In genomic region chr1:37944091-37944763, GRCh38 we compare ENCODE assay signal across 25 cellular contexts. TPM values are rescaled to one million over a fixed set of nuclear protein-coding genes. Genes with fewer than 3 reads are reported as not detected.
A peak's percentile ranks its signal among the peaks of the same experiment; 100 is the strongest.
DNase-seq lines count a peak whose midpoint lies in the region; ATAC-seq, FAIRE-seq and TF ChIP-seq lines count a peak whose summit lies in the region.
"Had no signal": no experiment of that assay in that cellular context is flagged by ENCODE, and none has a peak within 500 bp of the region (broad histone marks: within the 10 kb centered on the region; RNA-seq: fewer than 3 reads in every experiment).

No MANE protein-coding gene starts in this region.

- TF ChIP-seq POLR2A in K562 (conservative IDR thresholded peaks at IDR 0.05), result no peak

- H3K4me3 Mint-ChIP-seq in neural crest cell, result no peak overlapping the region
- H3K4me3 Mint-ChIP-seq: activated CD4-positive, alpha-beta T cell treated with anti-CD3 and anti-CD28 coated beads for 36 hours; activated naive CD4-positive, alpha-beta T cell treated with anti-CD3 and anti-CD28 coated beads, Interleukin-2, amount 10 ng/mL, durations not matched to agents 7 days and 5 days; activated T-cell treated with anti-CD3 and anti-CD28 coated beads, Interleukin-2, amount 50 U/mL, for 72 hours; memory B cell had no signal

- ATAC-seq in K562 (no peak), GM19328 (IDR thresholded peaks at IDR 0.05; ENCODE audit: unreplicated experiment) (no peak), esophagus mucosa (no peak)
- ATAC-seq: activated CD4-positive, alpha-beta T cell treated with anti-CD3 and anti-CD28 coated beads for 36 hours; activated T-cell treated with anti-CD3 and anti-CD28 coated beads, Interleukin-2, amount 50 U/mL, for 72 hours; left cardiac atrium had no signal

- H3K27me3 ChIP-seq in K562 (ENCODE audit: control insufficient read depth in 2 of 2, insufficient read depth in 2 of 2, low read length in 2 of 2), result no peaks in the 10 kb centered on the region
- H3K27me3 ChIP-seq: BE2C had no signal

- no peaks in the 10 kb centered on the region for H3K9me3 Mint-ChIP-seq in neural crest cell
- H3K9me3 Mint-ChIP-seq: activated naive CD4-positive, alpha-beta T cell treated with anti-CD3 and anti-CD28 coated beads, Interleukin-2, amount 10 ng/mL, durations not matched to agents 7 days and 5 days; activated T-cell treated with anti-CD3 and anti-CD28 coated beads, Interleukin-2, amount 50 U/mL, for 72 hours; memory B cell had no signal

- CTCF ChIA-PET in K562 (lab: Yijun Ruan, JAX; ENCODE audit: low intra/inter-chr PET ratio), result no interaction called here

- H3K27ac ChIP-seq in K562 (ENCODE audit: extremely low read depth, low read depth, low read length), result no peak overlapping the region
- H3K27ac ChIP-seq: PC-9, skin epidermis had no signal

- no peak for FAIRE-seq in K562 (lab: Jason Lieb, UNC)

- H3K9ac ChIP-seq in K562 (ENCODE audit: insufficient read depth in 1 of 2, low read depth in 2 of 2, low read length in 2 of 2), result no peak overlapping the region

- peaks cover 13% of the 10 kb centered on the region; the same call in 2 of the 3 replicates for H3K36me3 ChIP-seq in K562 (ENCODE audit: control insufficient read depth, insufficient read depth, low read length)
- H3K36me3 ChIP-seq: BE2C, HAP-1 had no signal

- peaks cover 18% of the 10 kb centered on the region for H3K4me1 Mint-ChIP-seq in neural crest cell

- in situ Hi-C loops in K562 (cut with MboI), result no loop called here

- H3K36me3 Mint-ChIP-seq in neural crest cell (ENCODE audit: low read depth), result no peaks in the 10 kb centered on the region

- intact Hi-C loops in K562 (cut with micrococcal nuclease), result no loop called here

- WGBS in K562 (ENCODE audit: insufficient coverage, low coverage, missing lambda C conversion rate), result 74% methylated on average over 4 of the region's 4 CpGs

- H3K9me3 ChIP-seq in K562 (replicated peaks; ENCODE audit: control insufficient read depth, insufficient read depth, low read depth, low read length), result no peaks in the 10 kb centered on the region
- H3K9me3 ChIP-seq: BE2C, HAP-1 had no signal

- TF ChIP-seq RAD21 in K562 (CRISPR knock-in tag; conservative IDR thresholded peaks at IDR 0.05 in 1 of 2, IDR thresholded peaks at IDR 0.05 in 1 of 2), result no peak

- no peaks in the 10 kb centered on the region for H3K27me3 Mint-ChIP-seq in neural crest cell (ENCODE audit: low read depth)
- H3K27me3 Mint-ChIP-seq: activated CD4-positive, alpha-beta T cell treated with anti-CD3 and anti-CD28 coated beads for 36 hours; activated naive CD4-positive, alpha-beta T cell treated with anti-CD3 and anti-CD28 coated beads, Interleukin-2, amount 10 ng/mL, durations not matched to agents 7 days and 5 days; memory B cell had no signal

- TF ChIP-seq CTCF in K562 (IDR thresholded peaks at IDR 0.05 in 2 of 3, conservative IDR thresholded peaks at IDR 0.05 in 1 of 3; ENCODE audit: insufficient read depth in 2 of 3, low read depth in 1 of 3, low read length in 3 of 3), result no peak
- no peak for TF ChIP-seq CTCF in neural crest cell (conservative IDR thresholded peaks at IDR 0.05)

- no peak overlapping the region for H3K4me2 ChIP-seq in K562 (ENCODE audit: insufficient read depth, low read length)
- H3K4me2 ChIP-seq: PC-9 had no signal

- H2AFZ ChIP-seq in K562 (ENCODE audit: low read depth, low read length), result no peak overlapping the region
- H2AFZ ChIP-seq: PC-9 had no signal

- H3K4me3 ChIP-seq in K562, result no peak overlapping the region
- H3K4me3 ChIP-seq: HAP-1, PC-9, skin epidermis had no signal

- peaks cover 15 to 23% of the 10 kb centered on the region in 2 experiments; a peak in 4 of 5 replicates for H3K4me1 ChIP-seq in K562 (replicated peaks in 1 of 2; ENCODE audit: control insufficient read depth in 2 of 2, insufficient read depth in 2 of 2, low read length in 2 of 2)
- H3K4me1 ChIP-seq: BE2C had no signal

- H3K27ac Mint-ChIP-seq in neural crest cell (ENCODE audit: unreplicated experiment), result peak overlapping the region; percentile 19
- H3K27ac Mint-ChIP-seq: activated CD4-positive, alpha-beta T cell treated with anti-CD3 and anti-CD28 coated beads for 36 hours; activated naive CD4-positive, alpha-beta T cell treated with anti-CD3 and anti-CD28 coated beads, Interleukin-2, amount 10 ng/mL, durations not matched to agents 7 days and 5 days; activated T-cell treated with anti-CD3 and anti-CD28 coated beads, Interleukin-2, amount 50 U/mL, for 72 hours; memory B cell had no signal

- no peaks in the 10 kb centered on the region for H4K20me1 ChIP-seq in K562 (replicated peaks; ENCODE audit: control insufficient read depth, insufficient read depth, low read length)

- TF ChIP-seq EP300 in K562 (IDR thresholded peaks at IDR 0.05; ENCODE audit: low read length), result no peak

- DNase-seq in EL, result peak; percentile 77
- peak; percentile 44 for DNase-seq in HS-5 (ENCODE audit: low read depth)
- no peak for DNase-seq in K562 (ENCODE audit: extremely low read depth in 1 of 4, low spot score in 3 of 4)
- DNase-seq in neural crest cell (ENCODE audit: low read depth, low spot score), result no peak
- DNase-seq in SIG-M5 treated with dmso at 0.1 percent for 504 hours (lab: John Stamatoyannopoulos, UW; ENCODE audit: unreplicated experiment), result no peak
- DNase-seq: activated CD4-positive, alpha-beta T cell treated with anti-CD3 and anti-CD28 coated beads for 36 hours; activated CD8-positive, alpha-beta memory T cell treated with anti-CD3 and anti-CD28 coated beads for 24 hours; activated naive CD4-positive, alpha-beta T cell treated with anti-CD3 and anti-CD28 coated beads, Interleukin-2, amount 10 ng/mL, durations not matched to agents 7 days and 5 days; activated T-cell treated with anti-CD3 and anti-CD28 coated beads, Interleukin-2, amount 50 U/mL, for 72 hours; anterior cingulate cortex; BE2C; caudate nucleus; head of caudate nucleus; KBM-7; left cardiac atrium; NCI-H1436; NCI-H446; PC-9; SHP77; T-helper 1 cell had no signal

- peaks cover 7% of the 10 kb centered on the region; the same call in 2 of the 3 replicates for H3K79me2 ChIP-seq in K562 (ENCODE audit: control insufficient read depth, insufficient read depth, low read length)

- no peaks in the 10 kb centered on the region for H3K9me1 ChIP-seq in K562 (ENCODE audit: control insufficient read depth, insufficient read depth, low read length)

- TSS peak; percentile 23 for BruUV-seq in K562 (replicated peaks; lab: Mats Ljungman, UMichigan)

- POLR2A ChIA-PET in K562 (lab: Yijun Ruan, JAX), result interaction anchor here (1.0 kb wide), 1 partner anchor 13 kb away, joined by 5 read pairs; no protein-coding TSS in a partner anchor

TF ChIP-seq in K562, 482 proteins besides CTCF, POLR2A, EP300 and RAD21 (continues in another document):
- no peak for TF ChIP-seq NCOA6 (IDR thresholded peaks at IDR 0.05)
- TF ChIP-seq BCOR (IDR thresholded peaks at IDR 0.05), result peak; percentile 73; the same call in 1 of the 2 replicates
- no peak for TF ChIP-seq RFX7 (CRISPR knock-in tag; IDR thresholded peaks at IDR 0.05)
- TF ChIP-seq CXXC5 (CRISPR knock-in tag; IDR thresholded peaks at IDR 0.05), result no peak
- TF ChIP-seq ZNF121 (CRISPR knock-in tag; conservative IDR thresholded peaks at IDR 0.05), result peak; percentile 91
- TF ChIP-seq SMARCA5 (IDR thresholded peaks at IDR 0.05), result peak; percentile 23; the same call in 1 of the 2 replicates

RNA-seq across cellular contexts. Expression of gene INPP5B, which starts 2.6 kb away (rescaled TPM):
- total RNA-seq in K562 (2011; cell fraction: chromatin; rRNA removed; ENCODE audit: low replicate concordance), result 143 and 150 TPM in 2 replicates
- total RNA-seq in K562 (2011; cell fraction: nucleolus; rRNA removed), result 71.7 and 79.2 TPM in 2 replicates
- total RNA-seq in K562 (2011; cell fraction: nucleoplasm; rRNA removed), result 90.1 and 108 TPM in 2 replicates
- 25.2 and 33.7 TPM in 2 replicates for total RNA-seq in K562 (2014; rRNA removed)
- total RNA-seq in K562 (2014; rRNA removed; fragmentation: Illumina TruSeq; extraction: Trizol), result 26.3 and 27.9 TPM in 2 replicates
- total RNA-seq in K562 (2015; rRNA removed; fragmentation: Illumina TruSeq; extraction: Trizol), result 22.2 and 23.6 TPM in 2 replicates
- total RNA-seq in K562 (2021), result 27.8 and 28.7 TPM in 2 replicates
- polyA plus RNA-seq in K562 (2011; rRNA removed), result 20.9 and 27.8 TPM in 2 replicates
- polyA plus RNA-seq in K562 (2011; cell fraction: cytosol; rRNA removed), result 13.6 and 20.1 TPM in 2 replicates
- 33.3 and 37.6 TPM in 2 replicates for polyA plus RNA-seq in K562 (2011; cell fraction: nucleus; rRNA removed)
- polyA plus RNA-seq in K562 (2012), result 10.8 and 18.4 TPM in 2 replicates
- 19.7 and 19.8 TPM in 2 replicates for polyA plus RNA-seq in K562 (2014; fragmentation: Illumina TruSeq; extraction: Trizol)
- polyA plus RNA-seq in K562 (2014; fragmentation: Nextera tagmentation; extraction: Ambion mirVana), result 10 to 100 TPM; 14.1 to 16.5 TPM
- 18.5 and 20.9 TPM in 2 replicates for polyA plus RNA-seq in K562 (2014; rRNA removed)
- polyA minus RNA-seq in K562 (2011; rRNA and poly(A)+ RNA removed), result 43.4 and 44.7 TPM in 2 replicates
- polyA minus RNA-seq in K562 (2011; cell fraction: cytosol; rRNA and poly(A)+ RNA removed), result 23.4 and 25.6 TPM in 2 replicates
- 26.3 and 44.0 TPM in 2 replicates for polyA minus RNA-seq in K562 (2011; cell fraction: nucleus; rRNA and poly(A)+ RNA removed)
- 18.8 and 19.1 TPM in 2 replicates for total RNA-seq in neural crest cell
- total RNA-seq in esophagus mucosa, result 8.6 TPM

RNA-seq across cellular contexts. Expression of gene SF3A3, which starts 45.6 kb away (rescaled TPM):
- 120 and 207 TPM in 2 replicates for total RNA-seq in K562 (2011; cell fraction: chromatin; rRNA removed; ENCODE audit: low replicate concordance)
- total RNA-seq in K562 (2011; cell fraction: nucleolus; rRNA removed), result 64.9 and 65.3 TPM in 2 replicates
- total RNA-seq in K562 (2011; cell fraction: nucleoplasm; rRNA removed), result 96.5 and 110 TPM in 2 replicates
- total RNA-seq in K562 (2014; rRNA removed) (237 and 305 TPM in 2 replicates), K562 (2014; rRNA removed; fragmentation: Illumina TruSeq; extraction: Trizol) (303 and 319 TPM in 2 replicates), K562 (2015; rRNA removed; fragmentation: Illumina TruSeq; extraction: Trizol) (348 and 384 TPM in 2 replicates), K562 (2021) (177 and 184 TPM in 2 replicates), neural crest cell (113 and 119 TPM in 2 replicates), esophagus mucosa (41.7 TPM)
- polyA plus RNA-seq in K562 (2011; rRNA removed) (131 and 193 TPM in 2 replicates), K562 (2014; fragmentation: Illumina TruSeq; extraction: Trizol) (305 and 350 TPM in 2 replicates), K562 (2014; fragmentation: Nextera tagmentation; extraction: Ambion mirVana) (100 to 1,000 TPM; 197 to 467 TPM), K562 (2014; rRNA removed) (237 and 245 TPM in 2 replicates)
- polyA plus RNA-seq in K562 (2011; cell fraction: cytosol; rRNA removed), result 44.6 and 75.3 TPM in 2 replicates
- polyA plus RNA-seq in K562 (2011; cell fraction: nucleus; rRNA removed), result 44.8 and 71.7 TPM in 2 replicates
- polyA plus RNA-seq in K562 (2012), result 105 and 258 TPM in 2 replicates
- 201 and 210 TPM in 2 replicates for polyA minus RNA-seq in K562 (2011; rRNA and poly(A)+ RNA removed)
- polyA minus RNA-seq in K562 (2011; cell fraction: cytosol; rRNA and poly(A)+ RNA removed), result 101 and 121 TPM in 2 replicates
- 39.4 and 86.4 TPM in 2 replicates for polyA minus RNA-seq in K562 (2011; cell fraction: nucleus; rRNA and poly(A)+ RNA removed)

Comparison
In these comparisons a context has a peak if more than half of its experiments do, and no peak if none do; other contexts are left out.
1. DNase-seq: peak in EL (single experiment) and HS-5 (single experiment); none in K562 (0 of 4), neural crest cell (single experiment) and SIG-M5 treated with dmso at 0.1 percent for 504 hours (single experiment).